ENCODE assay signal across 17 cellular contexts in the genomic region with DNA sequence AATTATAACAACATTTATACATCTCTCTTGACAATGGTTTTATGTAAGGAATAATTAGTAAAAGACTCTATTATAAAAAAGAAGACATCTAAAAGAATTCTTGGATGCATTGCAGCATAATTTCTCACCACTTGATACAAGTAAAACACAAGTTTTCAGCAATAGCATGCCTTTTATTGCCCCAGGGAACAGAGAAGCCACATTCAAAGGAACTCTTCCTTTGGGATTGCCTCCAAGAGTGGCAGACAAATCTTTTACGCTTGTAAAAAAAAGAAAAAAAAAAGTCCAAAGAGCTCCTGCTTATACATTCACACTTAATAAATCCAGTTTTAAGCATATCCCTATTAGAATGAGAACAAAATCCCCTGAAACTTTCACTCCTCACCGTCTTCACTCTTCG.
"Had no signal": no experiment of that assay in that cellular context is flagged by ENCODE, and none has a peak within 500 bp of the region (broad histone marks: within the 10 kb centered on the region; RNA-seq: fewer than 3 reads in every experiment).

No MANE protein-coding gene starts in this region.

- FAIRE-seq: colon had no signal

- DNase-seq: dermis blood vessel endothelial cell; erythroblast; foreskin keratinocyte; heart left ventricle; hippocampal formation; left colon; left ventricle myocardium superior; mesendoderm; naive thymus-derived CD4-positive, alpha-beta T cell; nephron progenitor cell; psoas muscle; retina; stimulated activated naive CD4-positive, alpha-beta T cell; stomach; substantia nigra; trophoblast cell had no signal
